ENCODE assay signal across 9 cellular contexts in the genomic region with DNA sequence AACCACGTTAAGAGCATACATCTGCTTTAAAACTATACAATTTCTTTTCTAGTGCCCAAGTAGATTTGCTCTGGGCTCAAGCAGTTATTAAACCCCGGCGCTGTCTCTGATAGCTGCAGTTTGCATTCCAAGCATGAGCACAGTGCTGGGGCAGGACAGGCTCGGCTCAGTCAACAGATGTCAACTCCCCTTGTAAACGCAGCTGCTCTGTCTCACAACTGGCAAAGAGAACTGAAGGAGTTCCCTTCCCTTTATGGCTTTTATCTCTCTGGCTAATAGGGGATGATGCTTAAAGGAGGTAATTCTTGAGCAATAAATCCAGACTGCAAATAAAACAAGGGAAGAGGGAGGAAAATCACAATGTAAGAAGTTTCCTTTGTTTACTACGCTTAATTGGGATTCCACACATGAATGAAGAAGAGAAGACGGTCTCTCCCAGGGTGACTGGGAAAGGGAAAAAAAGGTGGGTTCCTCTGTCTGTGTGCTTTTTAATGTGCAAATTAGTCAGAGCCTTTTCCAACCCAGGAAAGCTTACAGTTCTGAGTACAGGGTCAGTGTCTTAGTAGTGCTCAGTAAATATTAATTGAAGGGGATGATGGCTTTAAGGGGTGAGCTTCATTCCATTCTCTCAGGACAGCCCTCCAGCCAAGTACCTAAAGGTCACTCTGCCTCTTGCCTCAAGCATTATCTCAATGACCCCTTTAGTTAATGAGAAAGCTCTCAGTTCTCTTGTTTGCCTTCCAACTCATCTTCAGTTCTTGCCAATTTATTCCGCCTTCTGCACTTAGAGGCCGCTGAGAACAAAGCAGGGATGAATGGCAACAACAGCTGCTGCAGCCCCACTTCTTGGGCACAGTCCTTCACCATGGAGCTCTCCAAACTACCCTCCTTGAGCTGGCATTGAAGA.
A peak's percentile ranks its signal among the peaks of the same experiment; 100 is the strongest.
DNase-seq lines count a peak whose midpoint lies in the region; ATAC-seq lines count a peak whose summit lies in the region.
"Had no signal": no experiment of that assay in that cellular context is flagged by ENCODE, and none has a peak within 500 bp of the region (broad histone marks: within the 10 kb centered on the region; RNA-seq: fewer than 3 reads in every experiment).

No MANE protein-coding gene starts in this region.

- no peaks in the 10 kb centered on the region for H3K27me3 ChIP-seq in HUES6 (ENCODE audit: control insufficient read depth, insufficient read depth, low read length)

- H3K4me1 ChIP-seq in HUES6 (ENCODE audit: control insufficient read depth, insufficient read depth, low read length), result peaks cover 26% of the 10 kb centered on the region

- H3K9ac ChIP-seq in HUES6 (ENCODE audit: low read length), result no peak overlapping the region

- peak in 32 of 56 donors; percentile 1 to 69 (median 20) for DNase-seq in amygdala (lab: John Stamatoyannopoulos, UW)
- peak; percentile 41 for DNase-seq in iPS-NIHi11 (ENCODE audit: low spot score)
- DNase-seq in skeletal muscle cell (ENCODE audit: low read depth), result peak; percentile 64
- no peak for DNase-seq in NCI-H2196 treated with DMSO at 0.1 percent for 48 hours (lab: John Stamatoyannopoulos, UW; ENCODE audit: unreplicated experiment)
- no peak for DNase-seq in activated naive CD4-positive, alpha-beta T cell treated with anti-CD3 and anti-CD28 coated beads, Interleukin-2, amount 50 U/mL, for 16 hours
- DNase-seq in stimulated activated CD8-positive, alpha-beta memory T cell treated with anti-CD3 and anti-CD28 coated beads, Interleukin-4, amount 100 ng/mL, for 48 hours, result no peak

- H3K4me3 ChIP-seq in HUES6 (ENCODE audit: low read depth, low read length) (no peak overlapping the region), skeletal muscle cell (ENCODE audit: low read depth, low read length) (no peak overlapping the region)
- H3K4me3 ChIP-seq: HAP-1 had no signal

- 0 out of 2 replicates have a peak overlapping the region, but pooled peaks have one; percentile 15 for H3K27ac ChIP-seq in HUES6 (ENCODE audit: low read depth, low read length)

- H3K9me3 ChIP-seq in HUES6 (ENCODE audit: control insufficient read depth, insufficient read depth, low read depth, low read length), result peaks cover 16% of the 10 kb centered on the region

- H3K36me3 ChIP-seq in HUES6 (ENCODE audit: control insufficient read depth, insufficient read depth, low read length), result no peaks in the 10 kb centered on the region
- H3K36me3 ChIP-seq: HAP-1 had no signal

- ATAC-seq in HG02870 (IDR thresholded peaks at IDR 0.05; ENCODE audit: unreplicated experiment), result no peak

Comparison
In these comparisons a context has a peak if more than half of its experiments do, and no peak if none do; other contexts are left out.
1. DNase-seq: peak in amygdala (32 of 56), iPS-NIHi11 (single experiment) and skeletal muscle cell (single experiment); none in NCI-H2196 treated with DMSO at 0.1 percent for 48 hours (single experiment), activated naive CD4-positive, alpha-beta T cell treated with anti-CD3 and anti-CD28 coated beads, Interleukin-2, amount 50 U/mL, for 16 hours (single experiment) and stimulated activated CD8-positive, alpha-beta memory T cell treated with anti-CD3 and anti-CD28 coated beads, Interleukin-4, amount 100 ng/mL, for 48 hours (single experiment).